Comparison of ENCODE assay signal across 21 cellular contexts in the genomic region with DNA sequence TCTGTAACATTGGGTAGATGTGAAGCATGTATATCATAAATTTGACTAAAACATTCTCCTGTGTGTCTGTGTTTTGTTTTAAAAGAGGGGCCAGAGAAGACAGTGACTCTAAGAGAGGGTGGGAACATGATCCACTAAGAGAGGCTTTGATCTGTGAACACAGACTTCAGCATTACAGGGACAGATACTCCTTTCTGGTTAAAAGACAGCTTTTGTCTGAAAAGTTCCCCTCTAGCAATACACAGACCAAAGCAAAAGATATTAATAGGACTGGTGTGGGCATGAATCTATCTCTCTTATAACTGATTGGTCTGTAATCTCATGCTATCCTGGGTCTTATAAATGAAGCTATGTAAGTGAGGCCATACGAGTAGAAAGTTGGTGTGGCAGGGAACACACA.
"Had no signal": no experiment of that assay in that cellular context is flagged by ENCODE, and none has a peak within 500 bp of the region (broad histone marks: within the 10 kb centered on the region; RNA-seq: fewer than 3 reads in every experiment).

No MANE protein-coding gene starts in this region.

- ATAC-seq: activated T-cell treated with anti-CD3 and anti-CD28 coated beads, Interleukin-2, amount 50 U/mL, for 72 hours; left cardiac atrium; naive thymus-derived CD4-positive, alpha-beta T cell; psoas muscle had no signal

- H3K36me3 Mint-ChIP-seq: activated naive CD8-positive, alpha-beta T cell treated with anti-CD3 and anti-CD28 coated beads for 36 hours; brain; naive thymus-derived CD4-positive, alpha-beta T cell had no signal

- DNase-seq: activated CD4-positive, alpha-beta T cell treated with anti-CD3 and anti-CD28 coated beads for 4 hours; activated CD4-positive, alpha-beta T cell treated with anti-CD3 and anti-CD28 coated beads, Interleukin-2, amount 50 U/mL, for 4 hours; activated naive CD4-positive, alpha-beta T cell; activated naive CD8-positive, alpha-beta T cell treated with anti-CD3 and anti-CD28 coated beads for 36 hours; activated T-cell treated with anti-CD3 and anti-CD28 coated beads for 4 hours; activated T-cell treated with anti-CD3 and anti-CD28 coated beads, Interleukin-2, amount 50 U/mL, for 72 hours; adrenal gland; cerebellar nuclear complex; dorsolateral prefrontal cortex; effector memory CD4-positive, alpha-beta T cell; erythroblast; head of caudate nucleus; hippocampal formation; left cardiac atrium; mammary epithelial cell; naive thymus-derived CD4-positive, alpha-beta T cell; psoas muscle; stimulated activated naive CD4-positive, alpha-beta T cell; T-helper 9 cell; tibial artery had no signal

- H3K9me3 Mint-ChIP-seq: activated naive CD8-positive, alpha-beta T cell treated with anti-CD3 and anti-CD28 coated beads for 36 hours; activated T-cell treated with anti-CD3 and anti-CD28 coated beads, Interleukin-2, amount 50 U/mL, for 72 hours had no signal

- H3K4me1 Mint-ChIP-seq: activated naive CD8-positive, alpha-beta T cell treated with anti-CD3 and anti-CD28 coated beads for 36 hours; naive thymus-derived CD4-positive, alpha-beta T cell had no signal

- H3K27me3 Mint-ChIP-seq: brain had no signal

- H3K27ac Mint-ChIP-seq: activated naive CD8-positive, alpha-beta T cell treated with anti-CD3 and anti-CD28 coated beads for 36 hours; activated T-cell treated with anti-CD3 and anti-CD28 coated beads, Interleukin-2, amount 50 U/mL, for 72 hours; naive thymus-derived CD4-positive, alpha-beta T cell had no signal

- H3K4me3 Mint-ChIP-seq: activated naive CD8-positive, alpha-beta T cell treated with anti-CD3 and anti-CD28 coated beads for 36 hours; activated T-cell treated with anti-CD3 and anti-CD28 coated beads, Interleukin-2, amount 50 U/mL, for 72 hours; brain; naive thymus-derived CD4-positive, alpha-beta T cell had no signal
